9 cellular contexts compared by ENCODE assay signal in genomic region chr16:81817789-81818304, GRCh38. TPM values are rescaled to one million over a fixed set of nuclear protein-coding genes. Genes with fewer than 3 reads are reported as not detected.
DNase-seq lines count a peak whose midpoint lies in the region; ATAC-seq lines count a peak whose summit lies in the region.
"Had no signal": no experiment of that assay in that cellular context is flagged by ENCODE, and none has a peak within 500 bp of the region (broad histone marks: within the 10 kb centered on the region; RNA-seq: fewer than 3 reads in every experiment).

No MANE protein-coding gene starts in this region.

- no peaks in the 10 kb centered on the region for H3K36me3 ChIP-seq in CD8-positive, alpha-beta memory T cell (ENCODE audit: insufficient read depth, low read length)

- peak overlapping the region in 6 of 7 donors; percentile 11 to 66 (median 49) for H3K4me3 Mint-ChIP-seq in CD8-positive, alpha-beta memory T cell
- H3K4me3 Mint-ChIP-seq in central memory CD8-positive, alpha-beta T cell, result peak overlapping the region; percentile 56
- H3K4me3 Mint-ChIP-seq: activated naive CD4-positive, alpha-beta T cell treated with anti-CD3 and anti-CD28 coated beads, Interleukin-2, amount 50 U/mL, for 24 hours had no signal

- H3K27ac Mint-ChIP-seq in CD8-positive, alpha-beta memory T cell, result peak overlapping the region; percentile 34 to 89 (median 76)
- H3K27ac Mint-ChIP-seq in central memory CD8-positive, alpha-beta T cell (ENCODE audit: low read depth), result peak overlapping the region; percentile 95
- H3K27ac Mint-ChIP-seq: activated naive CD4-positive, alpha-beta T cell treated with anti-CD3 and anti-CD28 coated beads, Interleukin-2, amount 50 U/mL, for 24 hours had no signal

- no peaks in the 10 kb centered on the region for H3K9me3 ChIP-seq in CD8-positive, alpha-beta memory T cell (ENCODE audit: low read length)

- H3K4me3 ChIP-seq in CD8-positive, alpha-beta memory T cell (ENCODE audit: low read length), result no peak overlapping the region

- peaks cover 0 to 4% of the 10 kb centered on the region in 2 donors for H3K27me3 Mint-ChIP-seq in CD8-positive, alpha-beta memory T cell
- H3K27me3 Mint-ChIP-seq in central memory CD8-positive, alpha-beta T cell, result no peaks in the 10 kb centered on the region

- H3K4me1 ChIP-seq in CD8-positive, alpha-beta memory T cell (ENCODE audit: insufficient read depth, low read length), result peaks cover 9% of the 10 kb centered on the region

- DNase-seq in CD8-positive, alpha-beta memory T cell, result peak in 2 of 5 donors; percentile 49 to 63
- peak in 1 of 2 donors; percentile 55 for DNase-seq in central memory CD8-positive, alpha-beta T cell (ENCODE audit: low spot score in 2 of 2)
- DNase-seq in stimulated activated CD4-positive, alpha-beta T cell treated with anti-CD3 and anti-CD28 coated beads, Interleukin-2, amount 100 ng/mL, for 24 hours, result no peak
- DNase-seq in NCI-H1048 (lab: John Stamatoyannopoulos, UW) (no peak), hypothalamus (lab: John Stamatoyannopoulos, UW) (no peak), NCI-H82 treated with DMSO at 0.1 percent for 48 hours (lab: John Stamatoyannopoulos, UW; ENCODE audit: unreplicated experiment) (no peak)

- ATAC-seq in GM19351 (IDR thresholded peaks at IDR 0.05; ENCODE audit: unreplicated experiment) (peak; percentile 38), HG03558 (IDR thresholded peaks at IDR 0.05; ENCODE audit: extremely low read depth, unreplicated experiment) (peak; percentile 25)
- peak; percentile 79 for ATAC-seq in central memory CD8-positive, alpha-beta T cell (replicated peaks; ENCODE audit: extremely low read depth, poor library complexity, severe bottlenecking)

- POLR2A ChIA-PET in CD8-positive, alpha-beta memory T cell (lab: Charles Lee), result interaction anchor here (1.1 to 1.5 kb wide), 2 partner anchors 20 to 24 kb away, joined by 4 to 5 read pairs; no protein-coding TSS in a partner anchor

- H3K27ac ChIP-seq in CD8-positive, alpha-beta memory T cell (ENCODE audit: low read depth, low read length), result peak overlapping the region; percentile 74

- no peaks in the 10 kb centered on the region for H3K36me3 Mint-ChIP-seq in CD8-positive, alpha-beta memory T cell
- H3K36me3 Mint-ChIP-seq in central memory CD8-positive, alpha-beta T cell (ENCODE audit: insufficient read depth), result peaks cover 13% of the 10 kb centered on the region
- H3K36me3 Mint-ChIP-seq: activated naive CD4-positive, alpha-beta T cell treated with anti-CD3 and anti-CD28 coated beads, Interleukin-2, amount 50 U/mL, for 24 hours had no signal

- H3K4me1 Mint-ChIP-seq in CD8-positive, alpha-beta memory T cell, result peaks cover 29 to 73% (median 38%) of the 10 kb centered on the region in 3 donors
- H3K4me1 Mint-ChIP-seq in central memory CD8-positive, alpha-beta T cell, result peaks cover 52% of the 10 kb centered on the region

- CTCF ChIA-PET in CD8-positive, alpha-beta memory T cell (lab: Charles Lee), result interaction anchor here (0.7 to 1.9 kb wide), 4 partner anchors 15 to 80 kb away, joined by 3 to 6 read pairs (median 4); no protein-coding TSS in a partner anchor

- H3K27me3 ChIP-seq in CD8-positive, alpha-beta memory T cell (ENCODE audit: insufficient read depth, low read length, poor library complexity, severe bottlenecking), result no peaks in the 10 kb centered on the region

- H3K9me3 Mint-ChIP-seq in CD8-positive, alpha-beta memory T cell, result peaks cover 0 to 2% (median 0%) of the 10 kb centered on the region in 5 donors
- no peaks in the 10 kb centered on the region for H3K9me3 Mint-ChIP-seq in central memory CD8-positive, alpha-beta T cell
- H3K9me3 Mint-ChIP-seq: activated naive CD4-positive, alpha-beta T cell treated with anti-CD3 and anti-CD28 coated beads, Interleukin-2, amount 50 U/mL, for 24 hours had no signal

RNA-seq across cellular contexts. Expression of gene PLCG2, which starts 38.8 kb away (rescaled TPM):
- total RNA-seq in CD8-positive, alpha-beta memory T cell, result 10 to 100 TPM; 14.2 to 16.2 TPM
- polyA plus RNA-seq in CD8-positive, alpha-beta memory T cell, result 5.4 TPM

Comparison
In these comparisons a context has a peak if more than half of its experiments do, and no peak if none do; other contexts are left out.
1. ATAC-seq: peak in every context shown above with its lines; median percentile 79 in central memory CD8-positive, alpha-beta T cell; 38 in GM19351; 25 in HG03558.